In genomic region chr6:168959696-168960095, GRCh38 we compare ENCODE assay signal across 25 cellular contexts.
"Had no signal": no experiment of that assay in that cellular context is flagged by ENCODE, and none has a peak within 500 bp of the region (broad histone marks: within the 10 kb centered on the region; RNA-seq: fewer than 3 reads in every experiment).

No MANE protein-coding gene starts in this region.

- H3K4me1 Mint-ChIP-seq: activated B cell treated with CpG ODN at 0.5 μM for 24 hours; activated naive CD4-positive, alpha-beta T cell treated with anti-CD3 and anti-CD28 coated beads, Interleukin-2, amount 50 U/mL, for 24 hours; activated naive CD8-positive, alpha-beta T cell treated with anti-CD3 and anti-CD28 coated beads, Interleukin-2, amount 10 ng/mL, durations not matched to agents 7 days and 5 days; activated T-helper 17 cell treated with anti-CD3 and anti-CD28 coated beads, Interleukin-2, amount 50 U/mL, for 72 hours; endodermal cell; T-cell had no signal

- H3K27me3 Mint-ChIP-seq: brain had no signal

- H3K36me3 Mint-ChIP-seq: activated naive CD4-positive, alpha-beta T cell treated with anti-CD3 and anti-CD28 coated beads, Interleukin-2, amount 50 U/mL, for 24 hours; activated naive CD8-positive, alpha-beta T cell treated with anti-CD3 and anti-CD28 coated beads, Interleukin-2, amount 10 ng/mL, durations not matched to agents 7 days and 5 days; brain; T-cell had no signal

- H3K27ac Mint-ChIP-seq: activated B cell treated with CpG ODN at 0.5 μM for 24 hours; activated CD8-positive, alpha-beta T cell treated with anti-CD3 and anti-CD28 coated beads for 36 hours; activated naive CD4-positive, alpha-beta T cell treated with anti-CD3 and anti-CD28 coated beads for 36 hours; activated naive CD4-positive, alpha-beta T cell treated with anti-CD3 and anti-CD28 coated beads, Interleukin-2, amount 50 U/mL, for 24 hours; activated naive CD8-positive, alpha-beta T cell treated with anti-CD3 and anti-CD28 coated beads, Interleukin-2, amount 10 ng/mL, durations not matched to agents 7 days and 5 days; activated T-helper 17 cell treated with anti-CD3 and anti-CD28 coated beads, Interleukin-2, amount 50 U/mL, for 72 hours; brain; dendritic cell treated with granulocyte-macrophage colony-stimulating factor and Interleukin-4, amounts not matched to agents 40 ng/mL and 50 ng/mL, for 4 days; endodermal cell; T-cell; T-helper 1 cell treated with Interleukin-12 subunit alpha and Interleukin-12 subunit beta and Interleukin-4 antibody, amounts not matched to agents 30 μg/mL and 1 μg/mL, for 36 hours had no signal

- DNase-seq: activated B cell treated with CpG ODN at 0.5 μM for 24 hours; activated CD4-positive, alpha-beta T cell treated with anti-CD3 and anti-CD28 coated beads for 48 hours; activated CD4-positive, alpha-beta T cell treated with anti-CD3 and anti-CD28 coated beads, Interleukin-2, amount 50 U/mL, for 1 hour; activated CD4-positive, alpha-beta T cell treated with anti-CD3 and anti-CD28 coated beads, Interleukin-2, amount 50 U/mL, for 48 hours; activated CD8-positive, alpha-beta memory T cell treated with anti-CD3 and anti-CD28 coated beads for 24 hours; activated CD8-positive, alpha-beta T cell treated with anti-CD3 and anti-CD28 coated beads for 36 hours; activated effector memory CD4-positive, alpha-beta T cell treated with anti-CD3 and anti-CD28 coated beads, Interleukin-2, amount 50 U/mL, for 16 hours; activated naive CD4-positive, alpha-beta T cell treated with anti-CD3 and anti-CD28 coated beads for 36 hours; activated naive CD8-positive, alpha-beta T cell treated with anti-CD3 and anti-CD28 coated beads, Interleukin-2, amount 10 ng/mL, durations not matched to agents 7 days and 5 days; activated T-cell treated with anti-CD3 and anti-CD28 coated beads, Interleukin-2, amount 50 U/mL, for 4 hours; central memory CD4-positive, alpha-beta T cell; cerebellar nuclear complex; dorsolateral prefrontal cortex; effector memory CD4-positive, alpha-beta T cell; endodermal cell; foreskin fibroblast; head of caudate nucleus; T-cell; T-helper 9 cell; WERI-Rb-1 had no signal

- H3K4me3 Mint-ChIP-seq: activated B cell treated with CpG ODN at 0.5 μM for 24 hours; activated CD8-positive, alpha-beta T cell treated with anti-CD3 and anti-CD28 coated beads for 36 hours; activated naive CD4-positive, alpha-beta T cell treated with anti-CD3 and anti-CD28 coated beads for 36 hours; activated naive CD4-positive, alpha-beta T cell treated with anti-CD3 and anti-CD28 coated beads, Interleukin-2, amount 50 U/mL, for 24 hours; activated naive CD8-positive, alpha-beta T cell treated with anti-CD3 and anti-CD28 coated beads, Interleukin-2, amount 10 ng/mL, durations not matched to agents 7 days and 5 days; activated T-cell treated with anti-CD3 and anti-CD28 coated beads, Interleukin-2, amount 50 U/mL, for 4 hours; activated T-helper 17 cell treated with anti-CD3 and anti-CD28 coated beads, Interleukin-2, amount 50 U/mL, for 72 hours; brain; dendritic cell treated with granulocyte-macrophage colony-stimulating factor and Interleukin-4, amounts not matched to agents 40 ng/mL and 50 ng/mL, for 4 days; endodermal cell; T-cell; T-helper 1 cell treated with Interleukin-12 subunit alpha and Interleukin-12 subunit beta and Interleukin-4 antibody, amounts not matched to agents 30 μg/mL and 1 μg/mL, for 36 hours had no signal

- H3K9me3 Mint-ChIP-seq: activated B cell treated with CpG ODN at 0.5 μM for 24 hours; activated CD8-positive, alpha-beta T cell treated with anti-CD3 and anti-CD28 coated beads for 36 hours; activated naive CD4-positive, alpha-beta T cell treated with anti-CD3 and anti-CD28 coated beads for 36 hours; activated naive CD4-positive, alpha-beta T cell treated with anti-CD3 and anti-CD28 coated beads, Interleukin-2, amount 50 U/mL, for 24 hours; activated naive CD8-positive, alpha-beta T cell treated with anti-CD3 and anti-CD28 coated beads, Interleukin-2, amount 10 ng/mL, durations not matched to agents 7 days and 5 days; activated T-cell treated with anti-CD3 and anti-CD28 coated beads, Interleukin-2, amount 50 U/mL, for 4 hours; activated T-helper 17 cell treated with anti-CD3 and anti-CD28 coated beads, Interleukin-2, amount 50 U/mL, for 72 hours; dendritic cell treated with granulocyte-macrophage colony-stimulating factor and Interleukin-4, amounts not matched to agents 40 ng/mL and 50 ng/mL, for 4 days; endodermal cell; T-cell; T-helper 1 cell treated with Interleukin-12 subunit alpha and Interleukin-12 subunit beta and Interleukin-4 antibody, amounts not matched to agents 30 μg/mL and 1 μg/mL, for 36 hours had no signal
